10 cellular contexts compared by ENCODE assay signal in genomic region chr6:20112206-20112605, GRCh38.
"Had no signal": no experiment of that assay in that cellular context is flagged by ENCODE, and none has a peak within 500 bp of the region (broad histone marks: within the 10 kb centered on the region; RNA-seq: fewer than 3 reads in every experiment).

No MANE protein-coding gene starts in this region.

- DNase-seq: GM23248, GOT3, H7, HFFc6 had no signal

- H3K9ac ChIP-seq: GM23248 had no signal

- H3K27ac Mint-ChIP-seq: HFFc6, IgD-negative memory B cell had no signal

- ATAC-seq: HCT116, HepG2, K562 had no signal

- H3K4me3 ChIP-seq: GM23248, HAP-1, K562 had no signal

- H3K4me1 ChIP-seq: HAP-1 had no signal

- H3K9me3 Mint-ChIP-seq: HFFc6, IgD-negative memory B cell had no signal

- H3K4me1 Mint-ChIP-seq: IgD-negative memory B cell had no signal

- H2AFZ ChIP-seq: GM23248 had no signal

- H3K9me3 ChIP-seq: HAP-1 had no signal

- H3K27me3 Mint-ChIP-seq: IgD-negative memory B cell had no signal

- H3K4me3 Mint-ChIP-seq: HFFc6, IgD-negative memory B cell had no signal

- H3K27ac ChIP-seq: GM23248, HL-60 had no signal
